8 cellular contexts compared by ENCODE assay signal in the genomic region with DNA sequence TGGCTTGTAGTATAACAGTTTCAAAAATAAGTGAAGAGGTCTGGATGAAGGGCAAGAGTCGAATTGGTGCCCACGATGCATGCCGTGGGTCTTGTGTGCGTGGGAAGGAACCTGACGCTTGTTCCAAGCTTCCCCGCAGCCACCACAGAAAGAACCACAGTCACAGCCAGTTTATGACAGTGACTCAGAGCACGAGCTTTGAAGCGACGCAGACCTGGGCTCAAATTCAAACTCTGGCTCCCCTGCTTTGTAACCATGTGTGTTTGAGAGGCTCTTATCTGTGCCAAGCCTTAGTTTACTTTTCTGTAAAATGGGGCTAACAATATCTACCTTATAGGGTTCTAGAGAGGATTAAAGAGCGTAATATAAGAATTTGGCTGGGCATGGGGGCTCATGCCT.
DNase-seq lines count a peak whose midpoint lies in the region; ATAC-seq and TF ChIP-seq lines count a peak whose summit lies in the region.

No MANE protein-coding gene starts in this region.

- no peak overlapping the region for H3K23ac ChIP-seq in H9 (ENCODE audit: insufficient read length, low read depth, low read length)

- no peak overlapping the region for H3K18ac ChIP-seq in H9 (ENCODE audit: insufficient read length, low read depth, low read length)

- H4K91ac ChIP-seq in H9 (ENCODE audit: insufficient read length, low read depth, low read length) = no peak overlapping the region

- no peak overlapping the region for H3K4ac ChIP-seq in H9 (ENCODE audit: low read depth, low read length)

- H2BK20ac ChIP-seq in H9 (ENCODE audit: low read depth, low read length, poor library complexity, severe bottlenecking) = no peak overlapping the region

- H3K4me1 ChIP-seq in effector memory CD4-positive, alpha-beta T cell (ENCODE audit: control insufficient read depth, insufficient read depth, low read length, poor library complexity, severe bottlenecking) = no peaks in the 10 kb centered on the region
- no peaks in the 10 kb centered on the region for H3K4me1 ChIP-seq in H9 (ENCODE audit: insufficient read depth, low read length)

- no peak overlapping the region for H3T11ph ChIP-seq in H9 (ENCODE audit: low read length)

- H2BK5ac ChIP-seq in H9 (ENCODE audit: insufficient read length, low read length) = no peak overlapping the region

- H4K8ac ChIP-seq in H9 (replicated peaks; ENCODE audit: insufficient read length, low read depth, low read length) = no peak overlapping the region

- no peaks in the 10 kb centered on the region for H3K79me2 ChIP-seq in H9 (ENCODE audit: insufficient read depth, low read length)

- H3K9ac ChIP-seq in H9 (ENCODE audit: extremely low read depth, insufficient read length, low read length) = no peak overlapping the region

- ATAC-seq in HG03432 (IDR thresholded peaks at IDR 0.05; ENCODE audit: unreplicated experiment) (no peak), HG02981 (IDR thresholded peaks at IDR 0.05; ENCODE audit: unreplicated experiment) (no peak)

- peak overlapping the region in 1 of 3 experiments; percentile 65; a peak in 1 of 7 replicates for H3K27ac Mint-ChIP-seq in H9

- H2BK12ac ChIP-seq in H9 (ENCODE audit: insufficient read length, low read depth, low read length) = no peak overlapping the region

- no peak for TF ChIP-seq CTCF in H9 (conservative IDR thresholded peaks at IDR 0.05)

- H2AK5ac ChIP-seq in H9 (ENCODE audit: insufficient read length, low read length) = no peak overlapping the region

- no peak overlapping the region for H3K14ac ChIP-seq in H9 (ENCODE audit: insufficient read depth, low read length)

- H3K56ac ChIP-seq in H9 (ENCODE audit: insufficient read length, low read depth, low read length) = no peak overlapping the region

- H3K27me3 Mint-ChIP-seq in H9 (ENCODE audit: low read depth) = no peaks in the 10 kb centered on the region

- peaks cover 23% of the 10 kb centered on the region for H3K36me3 ChIP-seq in effector memory CD4-positive, alpha-beta T cell (ENCODE audit: control insufficient read depth, insufficient read depth, low read length)
- no peaks in the 10 kb centered on the region; the same call in none of the 2 replicates for H3K36me3 ChIP-seq in H7 (replicated peaks; ENCODE audit: control insufficient read depth, insufficient read depth, low read length)

- H2AFZ ChIP-seq in H9 (ENCODE audit: low read length) = no peak overlapping the region

- no peak overlapping the region for H3K4me3 ChIP-seq in effector memory CD4-positive, alpha-beta T cell (ENCODE audit: insufficient read depth, low read depth, low read length, poor library complexity, severe bottlenecking)
- no peak overlapping the region for H3K4me3 ChIP-seq in H7 (ENCODE audit: insufficient read depth, low read depth, low read length)

- no peak overlapping the region for H3K4me3 Mint-ChIP-seq in H9

- H3K9me3 Mint-ChIP-seq in H9 = no peaks in the 10 kb centered on the region

- no peak overlapping the region for H2BK15ac ChIP-seq in H9 (ENCODE audit: low read depth, low read length)

- peaks cover 3 to 7% of the 10 kb centered on the region in 2 experiments; a peak in 3 of 4 replicates for H3K4me1 Mint-ChIP-seq in H9

- no peak overlapping the region for H3K4me2 ChIP-seq in H9 (ENCODE audit: insufficient read depth, insufficient read length, low read length)

- no CpG with 5 or more reads among the region's 10 CpGs for WGBS in H9 (ENCODE audit: extremely low coverage, insufficient read length, low lambda C conversion rate)

- H3K23me2 ChIP-seq in H9 (ENCODE audit: insufficient read length, low read depth, low read length, poor library complexity, severe bottlenecking) = no peaks in the 10 kb centered on the region

- no peaks in the 10 kb centered on the region for H4K20me1 ChIP-seq in H9 (ENCODE audit: control insufficient read depth, insufficient read depth, insufficient read length)

- no peak overlapping the region for H3K27ac ChIP-seq in effector memory CD4-positive, alpha-beta T cell (ENCODE audit: insufficient read depth, low read length, poor library complexity, severe bottlenecking)
- H3K27ac ChIP-seq in H9 (ENCODE audit: insufficient read length, low read depth, low read length) = no peak overlapping the region

- H3K36me3 Mint-ChIP-seq in H9 (ENCODE audit: insufficient read depth in 1 of 3, low read depth in 3 of 3) = peaks cover 0 to 38% (median 4%) of the 10 kb centered on the region in 3 experiments; a peak in 5 of 7 replicates

- DNase-seq in EH (ENCODE audit: low read depth) (peak; percentile 88), H9 (no peak), H7 (no peak)
- DNase-seq in activated CD4-positive, alpha-beta T cell treated with anti-CD3 and anti-CD28 coated beads, Interleukin-2, amount 50 U/mL, for 48 hours = peak; percentile 65 to 72
- peak in 2 of 3 donors; percentile 10 to 15 for DNase-seq in effector memory CD4-positive, alpha-beta T cell
- peak; percentile 52 to 57 for DNase-seq in stimulated activated CD4-positive, alpha-beta T cell treated with anti-CD3 and anti-CD28 coated beads, Interleukin-4, amount 100 ng/mL, for 48 hours (ENCODE audit: low read depth in 2 of 2)

- H3K9me3 ChIP-seq in effector memory CD4-positive, alpha-beta T cell (ENCODE audit: control insufficient read depth, low read length) = no peaks in the 10 kb centered on the region
- H3K9me3 ChIP-seq in H9 (ENCODE audit: control insufficient read depth, low read depth, low read length) = no peaks in the 10 kb centered on the region

- H2BK120ac ChIP-seq in H9 (ENCODE audit: low read depth, low read length, poor library complexity, severe bottlenecking) = no peak overlapping the region

- H3K27me3 ChIP-seq in effector memory CD4-positive, alpha-beta T cell (replicated peaks; ENCODE audit: control insufficient read depth, insufficient read depth, low read length, poor library complexity, severe bottlenecking) = no peaks in the 10 kb centered on the region
- H3K27me3 ChIP-seq in H9 (ENCODE audit: insufficient read depth, low read length) = no peaks in the 10 kb centered on the region
- no peaks in the 10 kb centered on the region for H3K27me3 ChIP-seq in H7 (ENCODE audit: control insufficient read depth, insufficient read depth, low read length)

- no peak overlapping the region for H4K5ac ChIP-seq in H9 (ENCODE audit: insufficient read length, low read depth, low read length)

- H3K79me1 ChIP-seq in H9 (ENCODE audit: insufficient read depth, low read depth, low read length, poor library complexity, severe bottlenecking) = no peaks in the 10 kb centered on the region

Comparison
In these comparisons a context has a peak if more than half of its experiments do, and no peak if none do; other contexts are left out.
1. DNase-seq: peak in EH (single experiment), activated CD4-positive, alpha-beta T cell treated with anti-CD3 and anti-CD28 coated beads, Interleukin-2, amount 50 U/mL, for 48 hours (2 of 2), effector memory CD4-positive, alpha-beta T cell (2 of 3) and stimulated activated CD4-positive, alpha-beta T cell treated with anti-CD3 and anti-CD28 coated beads, Interleukin-4, amount 100 ng/mL, for 48 hours (2 of 2); none in H9 (single experiment) and H7 (single experiment).